In the genomic region with DNA sequence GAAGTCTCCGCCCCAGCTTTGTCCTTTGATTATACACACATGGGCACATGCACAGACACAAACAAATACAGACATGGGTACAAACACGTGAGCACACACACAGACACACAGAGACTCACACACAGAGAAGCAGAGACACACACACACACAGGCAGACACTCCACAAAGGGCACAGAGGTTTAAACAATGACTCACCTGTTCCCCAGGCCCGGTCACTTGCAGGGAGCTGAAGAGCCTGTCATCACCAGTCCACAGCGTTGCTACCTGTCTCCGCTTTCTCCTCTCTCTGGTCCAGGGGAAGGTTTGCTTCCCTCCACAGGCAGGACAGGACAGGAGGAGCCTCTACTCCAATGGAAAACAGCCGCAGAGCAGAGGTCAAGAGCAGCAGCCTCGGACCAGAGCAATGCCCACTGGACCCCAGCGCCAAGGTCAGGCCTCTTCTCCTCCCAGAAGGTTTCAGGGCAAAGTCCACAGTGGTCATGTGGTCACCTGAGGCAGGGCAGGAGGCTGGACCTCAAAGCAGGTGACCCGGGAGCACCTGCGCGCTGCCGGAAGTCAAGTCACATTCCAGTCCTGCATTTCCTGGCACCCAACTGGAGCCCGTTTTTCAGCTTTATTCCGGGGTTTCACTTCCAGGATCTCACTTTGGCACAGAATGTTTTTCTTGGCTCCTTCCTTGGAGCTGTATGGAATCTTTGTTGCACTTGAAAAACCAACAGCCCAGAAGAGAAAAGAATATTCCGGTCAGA, we compare ENCODE assay signal across 8 cellular contexts. TPM values are rescaled to one million over a fixed set of nuclear protein-coding genes. Genes with fewer than 3 reads are reported as not detected.
DNase-seq lines count a peak whose midpoint lies in the region; ATAC-seq and TF ChIP-seq lines count a peak whose summit lies in the region.

A gene with protein sequence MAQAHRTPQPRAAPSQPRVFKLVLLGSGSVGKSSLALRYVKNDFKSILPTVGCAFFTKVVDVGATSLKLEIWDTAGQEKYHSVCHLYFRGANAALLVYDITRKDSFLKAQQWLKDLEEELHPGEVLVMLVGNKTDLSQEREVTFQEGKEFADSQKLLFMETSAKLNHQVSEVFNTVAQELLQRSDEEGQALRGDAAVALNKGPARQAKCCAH (minus strand): TSS at position 463 of the 749 bp plus-strand sequence. CDS start 4,580 bp downstream, outside the sequence.

- POLR2A ChIA-PET in activated CD4-positive, alpha-beta T cell treated with anti-CD3 and anti-CD28 coated beads for 36 hours (lab: Charles Lee), result no interaction called here

- peak; percentile 30 for DNase-seq in activated CD4-positive, alpha-beta T cell treated with anti-CD3 and anti-CD28 coated beads for 36 hours
- DNase-seq in activated CD4-positive, alpha-beta T cell treated with anti-CD3 and anti-CD28 coated beads for 1 hour, result no peak
- DNase-seq in astrocyte of the cerebellum (ENCODE audit: low read depth) (peak; percentile 24), kidney tubule cell (ENCODE audit: low spot score) (peak; percentile 84), ureter (ENCODE audit: low spot score) (peak; percentile 68), NCI-H1436 (lab: John Stamatoyannopoulos, UW) (no peak), NCI-H446 (lab: John Stamatoyannopoulos, UW) (no peak)

- CTCF ChIA-PET in activated CD4-positive, alpha-beta T cell treated with anti-CD3 and anti-CD28 coated beads for 36 hours (lab: Charles Lee), result interaction anchor here (0.6 kb wide), 1 partner anchor 157 kb away, joined by 3 read pairs; no protein-coding TSS in a partner anchor

- intact Hi-C loops in activated CD4-positive, alpha-beta T cell treated with anti-CD3 and anti-CD28 coated beads for 36 hours (cut with DNase I, micrococcal nuclease), result no loop called here

- H3K4me1 Mint-ChIP-seq in activated CD4-positive, alpha-beta T cell treated with anti-CD3 and anti-CD28 coated beads for 36 hours, result peaks cover 10% of the 10 kb centered on the region

- H3K4me3 ChIP-seq in astrocyte of the cerebellum (ENCODE audit: low read depth, low read length), result no peak within 1 kb of the TSS

- no peak for TF ChIP-seq CTCF in astrocyte of the cerebellum (IDR thresholded peaks at IDR 0.05; ENCODE audit: low read depth, low read length, missing control alignments)

- no peak within 1 kb of the TSS for H3K4me3 Mint-ChIP-seq in activated CD4-positive, alpha-beta T cell treated with anti-CD3 and anti-CD28 coated beads for 36 hours

- H3K36me3 Mint-ChIP-seq in activated CD4-positive, alpha-beta T cell treated with anti-CD3 and anti-CD28 coated beads for 36 hours (ENCODE audit: low read depth), result no peaks in the 10 kb centered on the region

- H3K27me3 Mint-ChIP-seq in activated CD4-positive, alpha-beta T cell treated with anti-CD3 and anti-CD28 coated beads for 36 hours, result no peaks in the 10 kb centered on the region

- in situ Hi-C loops in astrocyte of the cerebellum (cut with HindIII; ENCODE audit: low sequenced_read_pairs), result no loop called here

- no peaks in the 10 kb centered on the region for H3K9me3 Mint-ChIP-seq in activated CD4-positive, alpha-beta T cell treated with anti-CD3 and anti-CD28 coated beads for 36 hours (ENCODE audit: low read depth)

- H3K27ac Mint-ChIP-seq in activated CD4-positive, alpha-beta T cell treated with anti-CD3 and anti-CD28 coated beads for 36 hours, result no peak within 1 kb of the TSS

- ATAC-seq in activated CD4-positive, alpha-beta T cell treated with anti-CD3 and anti-CD28 coated beads for 36 hours, result peak; percentile 58
- ATAC-seq in GM19023 (IDR thresholded peaks at IDR 0.05; ENCODE audit: unreplicated experiment), result no peak

RNA-seq across cellular contexts. Expression of the gene that starts here (rescaled TPM):
- under 1 TPM; 0.18 to 0.30 TPM for total RNA-seq in activated CD4-positive, alpha-beta T cell treated with anti-CD3 and anti-CD28 coated beads for 36 hours
- 24.2 TPM for total RNA-seq in ureter

Comparison
In these comparisons a context has a peak if more than half of its experiments do, and no peak if none do; other contexts are left out.
1. RNA of the gene that starts here (total RNA-seq): 24.2 TPM in ureter (single experiment); 0.18 to 0.30 TPM in activated CD4-positive, alpha-beta T cell treated with anti-CD3 and anti-CD28 coated beads for 36 hours; every median in the first group is over 10 times any median in the second.
2. Peak in DNase-seq and ATAC-seq in activated CD4-positive, alpha-beta T cell treated with anti-CD3 and anti-CD28 coated beads for 36 hours; RNA of the gene not detected or under 1 TPM.
3. DNase-seq: peak in astrocyte of the cerebellum (single experiment), kidney tubule cell (single experiment) and ureter (single experiment); none in activated CD4-positive, alpha-beta T cell treated with anti-CD3 and anti-CD28 coated beads for 1 hour (single experiment), NCI-H1436 (single experiment) and NCI-H446 (0 of 2).